ENCODE assay signal across 7 cellular contexts in genomic region chr5:107365355-107366109, GRCh38.
DNase-seq lines count a peak whose midpoint lies in the region; ATAC-seq and TF ChIP-seq lines count a peak whose summit lies in the region.

No MANE protein-coding gene starts in this region.

- H3K4me1 Mint-ChIP-seq in stimulated activated effector memory CD8-positive, alpha-beta T cell treated with anti-CD3 and anti-CD28 coated beads, Interleukin-12 subunit alpha, Interleukin-12 subunit beta, amount 100 ng/mL, for 72 hours = peaks cover 16% of the 10 kb centered on the region

- no peaks in the 10 kb centered on the region for H3K9me3 Mint-ChIP-seq in stimulated activated effector memory CD8-positive, alpha-beta T cell treated with anti-CD3 and anti-CD28 coated beads, Interleukin-12 subunit alpha, Interleukin-12 subunit beta, amount 100 ng/mL, for 72 hours

- in situ Hi-C loops in astrocyte of the spinal cord (cut with HindIII; ENCODE audit: low sequenced_read_pairs) = no loop called here

- no peak overlapping the region for H3K4me3 ChIP-seq in astrocyte of the spinal cord (ENCODE audit: low read depth, low read length)

- H3K4me3 Mint-ChIP-seq in stimulated activated effector memory CD8-positive, alpha-beta T cell treated with anti-CD3 and anti-CD28 coated beads, Interleukin-12 subunit alpha, Interleukin-12 subunit beta, amount 100 ng/mL, for 72 hours = peak overlapping the region; percentile 3

- TF ChIP-seq CTCF in astrocyte of the spinal cord (IDR thresholded peaks at IDR 0.05; ENCODE audit: low read depth, low read length) = no peak

- ATAC-seq in GM19043 (IDR thresholded peaks at IDR 0.05; ENCODE audit: low read depth, unreplicated experiment) (peak; percentile 52), HG03378 (IDR thresholded peaks at IDR 0.05; ENCODE audit: unreplicated experiment) (peak; percentile 60)
- ATAC-seq in stimulated activated effector memory CD8-positive, alpha-beta T cell treated with anti-CD3 and anti-CD28 coated beads, Interleukin-12 subunit alpha, Interleukin-12 subunit beta, amount 100 ng/mL, for 72 hours = peak; percentile 52

- peak; percentile 87 for DNase-seq in astrocyte of the spinal cord (ENCODE audit: low read depth, low spot score)
- DNase-seq in stimulated activated effector memory CD8-positive, alpha-beta T cell treated with anti-CD3 and anti-CD28 coated beads, Interleukin-12 subunit alpha, Interleukin-12 subunit beta, amount 100 ng/mL, for 72 hours (ENCODE audit: low spot score in 2 of 2) = no peak
- no peak for DNase-seq in T-helper 9 cell
- no peak for DNase-seq in NCI-H1105 treated with DMSO at 0.1 percent for 48 hours (lab: John Stamatoyannopoulos, UW)
- DNase-seq in cortex of kidney (lab: John Stamatoyannopoulos, UW) = no peak

- H3K27ac Mint-ChIP-seq in stimulated activated effector memory CD8-positive, alpha-beta T cell treated with anti-CD3 and anti-CD28 coated beads, Interleukin-12 subunit alpha, Interleukin-12 subunit beta, amount 100 ng/mL, for 72 hours = no peak overlapping the region

- no peaks in the 10 kb centered on the region for H3K36me3 Mint-ChIP-seq in stimulated activated effector memory CD8-positive, alpha-beta T cell treated with anti-CD3 and anti-CD28 coated beads, Interleukin-12 subunit alpha, Interleukin-12 subunit beta, amount 100 ng/mL, for 72 hours
